ENCODE assay signal across 8 cellular contexts in the genomic region with DNA sequence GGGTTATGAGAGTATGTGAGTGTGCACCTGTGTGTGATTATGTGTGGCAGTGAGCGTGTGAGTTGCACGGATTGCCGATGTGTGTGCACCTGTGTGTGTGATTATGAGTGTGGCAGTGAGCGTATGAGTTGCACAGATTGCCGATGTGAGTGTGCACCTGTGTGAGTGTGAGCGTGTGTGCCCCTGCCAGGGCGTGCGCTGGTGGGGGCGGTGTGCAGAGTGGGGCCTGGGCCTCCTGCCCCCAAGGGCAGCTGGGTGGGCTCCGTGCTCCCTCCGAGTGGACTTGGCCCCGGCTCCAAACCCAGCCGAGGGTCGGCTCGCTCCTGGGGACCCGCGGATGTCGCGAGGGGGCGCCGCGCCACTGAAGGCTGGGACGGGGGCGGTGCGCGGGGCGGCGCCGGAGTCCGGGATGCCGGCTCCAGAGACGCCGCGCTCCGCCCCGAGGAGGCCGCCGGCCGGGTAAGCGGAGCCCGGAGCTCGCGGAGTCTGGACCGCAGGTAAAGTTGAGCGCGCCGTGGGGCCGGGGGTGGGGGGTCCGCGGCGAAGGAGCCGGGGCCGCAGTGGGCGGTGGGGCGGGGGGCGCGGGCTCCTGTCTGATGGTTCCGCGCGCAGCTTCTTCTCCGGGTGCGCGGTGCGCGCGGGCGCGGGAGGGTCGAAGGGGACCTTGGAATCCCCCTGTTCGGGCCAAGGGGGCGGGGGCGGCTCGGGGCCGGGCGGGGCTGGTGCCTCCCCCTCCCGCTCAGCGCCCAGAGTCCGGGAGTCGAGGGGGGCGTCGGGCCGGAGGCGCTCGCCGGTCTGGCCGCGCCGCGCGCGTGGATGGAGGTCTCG. TPM values are rescaled to one million over a fixed set of nuclear protein-coding genes. Genes with fewer than 3 reads are reported as not detected.
DNase-seq lines count a peak whose midpoint lies in the region; ATAC-seq and TF ChIP-seq lines count a peak whose summit lies in the region.

A gene with protein sequence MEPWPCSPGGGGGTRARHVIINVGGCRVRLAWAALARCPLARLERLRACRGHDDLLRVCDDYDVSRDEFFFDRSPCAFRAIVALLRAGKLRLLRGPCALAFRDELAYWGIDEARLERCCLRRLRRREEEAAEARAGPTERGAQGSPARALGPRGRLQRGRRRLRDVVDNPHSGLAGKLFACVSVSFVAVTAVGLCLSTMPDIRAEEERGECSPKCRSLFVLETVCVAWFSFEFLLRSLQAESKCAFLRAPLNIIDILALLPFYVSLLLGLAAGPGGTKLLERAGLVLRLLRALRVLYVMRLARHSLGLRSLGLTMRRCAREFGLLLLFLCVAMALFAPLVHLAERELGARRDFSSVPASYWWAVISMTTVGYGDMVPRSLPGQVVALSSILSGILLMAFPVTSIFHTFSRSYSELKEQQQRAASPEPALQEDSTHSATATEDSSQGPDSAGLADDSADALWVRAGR (plus strand): TSS at position 421 of the 828 bp plus-strand sequence. CDS start 65,730 bp downstream, outside the sequence.

- peaks cover 2% of the 10 kb centered on the region for H3K36me3 Mint-ChIP-seq in activated naive CD4-positive, alpha-beta T cell treated with anti-CD3 and anti-CD28 coated beads, Interleukin-2, amount 10 ng/mL, durations not matched to agents 7 days and 5 days
- no peaks in the 10 kb centered on the region for H3K36me3 Mint-ChIP-seq in activated B cell treated with CpG ODN at 0.5 μM for 24 hours (ENCODE audit: low read depth)

- POLR2A ChIA-PET in activated B cell treated with CpG ODN at 0.5 μM for 24 hours (lab: Charles Lee): no interaction called here

- H3K4me3 Mint-ChIP-seq in activated naive CD4-positive, alpha-beta T cell treated with anti-CD3 and anti-CD28 coated beads, Interleukin-2, amount 10 ng/mL, durations not matched to agents 7 days and 5 days: peak within 1 kb of the TSS; percentile 19
- peak within 1 kb of the TSS; percentile 72 for H3K4me3 Mint-ChIP-seq in activated B cell treated with CpG ODN at 0.5 μM for 24 hours

- H3K4me1 ChIP-seq in skeletal muscle satellite cell (ENCODE audit: control insufficient read depth, insufficient read depth, low read length): peaks cover 23% of the 10 kb centered on the region

- H3K4me3 ChIP-seq in skeletal muscle satellite cell (ENCODE audit: low read length): no peak within 1 kb of the TSS

- intact Hi-C loops in activated B cell treated with CpG ODN at 0.5 μM for 24 hours (cut with micrococcal nuclease): loop anchor here (2.0 to 5.0 kb wide), 3 partner anchors 165 to 357 kb away; a partner anchor contains a TSS
- intact Hi-C loops in Right ventricle myocardium superior (cut with DNase I): no loop called here

- H3K9ac ChIP-seq in skeletal muscle satellite cell (ENCODE audit: low read depth, low read length): no peak within 1 kb of the TSS

- H3K9me3 Mint-ChIP-seq in activated naive CD4-positive, alpha-beta T cell treated with anti-CD3 and anti-CD28 coated beads, Interleukin-2, amount 10 ng/mL, durations not matched to agents 7 days and 5 days: no peaks in the 10 kb centered on the region
- H3K9me3 Mint-ChIP-seq in activated B cell treated with CpG ODN at 0.5 μM for 24 hours: no peaks in the 10 kb centered on the region

- TF ChIP-seq CTCF in activated B cell treated with CpG ODN at 0.5 μM for 24 hours (IDR thresholded peaks at IDR 0.05): no peak

- H3K4me2 ChIP-seq in skeletal muscle satellite cell (ENCODE audit: low read length): peak within 1 kb of the TSS; percentile 47

- H3K4me1 Mint-ChIP-seq in activated naive CD4-positive, alpha-beta T cell treated with anti-CD3 and anti-CD28 coated beads, Interleukin-2, amount 10 ng/mL, durations not matched to agents 7 days and 5 days: peaks cover 11% of the 10 kb centered on the region
- H3K4me1 Mint-ChIP-seq in activated B cell treated with CpG ODN at 0.5 μM for 24 hours: peaks cover 22% of the 10 kb centered on the region

- DNase-seq in activated naive CD4-positive, alpha-beta T cell treated with anti-CD3 and anti-CD28 coated beads, Interleukin-2, amount 10 ng/mL, durations not matched to agents 7 days and 5 days: peak; percentile 40
- no peak for DNase-seq in activated naive CD4-positive, alpha-beta T cell treated with Interleukin-2 at 50 U/mL for 16 hours
- DNase-seq in activated B cell treated with CpG ODN at 0.5 μM for 24 hours: peak; percentile 32
- DNase-seq in Right ventricle myocardium superior: no peak
- DNase-seq in activated gamma-delta T cell (lab: John Stamatoyannopoulos, UW): no peak
- DNase-seq in COLO829 (ENCODE audit: low spot score): no peak
- no peak for DNase-seq in SHP77 treated with DMSO at 0.1 percent for 48 hours (lab: John Stamatoyannopoulos, UW)

- CTCF ChIA-PET in activated naive CD4-positive, alpha-beta T cell treated with anti-CD3 and anti-CD28 coated beads, Interleukin-2, amount 10 ng/mL, durations not matched to agents 7 days and 5 days (lab: Charles Lee): interaction anchor here (0.6 kb wide), 1 partner anchor 190 kb away, joined by 3 read pairs; no protein-coding TSS in a partner anchor
- CTCF ChIA-PET in activated B cell treated with CpG ODN at 0.5 μM for 24 hours (lab: Charles Lee): interaction anchor here (1.3 kb wide), 2 partner anchors 12 to 161 kb away, joined by 3 read pairs; no protein-coding TSS in a partner anchor

- H3K9me3 ChIP-seq in skeletal muscle satellite cell (replicated peaks; ENCODE audit: low read length): no peaks in the 10 kb centered on the region

- peaks cover 59% of the 10 kb centered on the region for H3K27me3 ChIP-seq in skeletal muscle satellite cell (ENCODE audit: control insufficient read depth, insufficient read depth, low read length)

- ATAC-seq in activated B cell treated with CpG ODN at 0.5 μM for 24 hours (ENCODE audit: low read depth): peak; percentile 66
- ATAC-seq in Right ventricle myocardium superior (ENCODE audit: poor library complexity): peak; percentile 66

- no peaks in the 10 kb centered on the region for H3K36me3 ChIP-seq in skeletal muscle satellite cell (ENCODE audit: insufficient read depth, low read length)

- peaks cover 76% of the 10 kb centered on the region for H3K27me3 Mint-ChIP-seq in activated naive CD4-positive, alpha-beta T cell treated with anti-CD3 and anti-CD28 coated beads, Interleukin-2, amount 10 ng/mL, durations not matched to agents 7 days and 5 days
- peaks cover 25% of the 10 kb centered on the region for H3K27me3 Mint-ChIP-seq in activated B cell treated with CpG ODN at 0.5 μM for 24 hours

- H3K27ac Mint-ChIP-seq in activated naive CD4-positive, alpha-beta T cell treated with anti-CD3 and anti-CD28 coated beads, Interleukin-2, amount 10 ng/mL, durations not matched to agents 7 days and 5 days: no peak within 1 kb of the TSS
- no peak within 1 kb of the TSS for H3K27ac Mint-ChIP-seq in activated B cell treated with CpG ODN at 0.5 μM for 24 hours

RNA-seq across cellular contexts. Expression of the gene that starts here (rescaled TPM):
- total RNA-seq in activated B cell treated with CpG ODN at 0.5 μM for 24 hours (not detected in 2 replicates), Right ventricle myocardium superior (not detected)
- not detected in 2 replicates for total RNA-seq in skeletal muscle satellite cell (2012; rRNA removed)

Comparison
In these comparisons a context has a peak if more than half of its experiments do, and no peak if none do; other contexts are left out.
1. Peak in DNase-seq and ATAC-seq in activated B cell treated with CpG ODN at 0.5 μM for 24 hours; RNA of the gene not detected or under 1 TPM.
2. Peak in ATAC-seq in Right ventricle myocardium superior; RNA of the gene not detected or under 1 TPM.